ENCODE assay signal across 21 cellular contexts in genomic region chr6:34950849-34951248, GRCh38.
DNase-seq lines count a peak whose midpoint lies in the region; ATAC-seq and TF ChIP-seq lines count a peak whose summit lies in the region.
"Had no signal": no experiment of that assay in that cellular context is flagged by ENCODE, and none has a peak within 500 bp of the region (broad histone marks: within the 10 kb centered on the region; RNA-seq: fewer than 3 reads in every experiment).

No MANE protein-coding gene starts in this region.

- no peak overlapping the region for H3K9ac ChIP-seq in PC-3 (ENCODE audit: low read length)
- H3K9ac ChIP-seq: SK-N-SH had no signal

- H4K20me1 ChIP-seq in PC-3 (ENCODE audit: low read length) = no peaks in the 10 kb centered on the region

- no peak for TF ChIP-seq CTCF in type B pancreatic cell (conservative IDR thresholded peaks at IDR 0.05)
- TF ChIP-seq CTCF in PC-3 (conservative IDR thresholded peaks at IDR 0.05; ENCODE audit: low read depth, low read length) = no peak

- BruUV-seq in PC-3 (replicated peaks; lab: Mats Ljungman, UMichigan) = no TSS peak

- H3K4me3 ChIP-seq in SJCRH30 = no peak overlapping the region
- no peak overlapping the region for H3K4me3 ChIP-seq in PC-3 (ENCODE audit: low read length)

- intact Hi-C loops in PC-3 (cut with micrococcal nuclease) (loop anchor here (5.0 kb wide), 1 partner anchor 39 kb away; no protein-coding TSS in a partner anchor), posterior cingulate gyrus (cut with DNase I) (no loop called here)

- H3K4me3 Mint-ChIP-seq in memory B cell (no peak overlapping the region), type B pancreatic cell (peak overlapping the region; percentile 58)
- H3K4me3 Mint-ChIP-seq: H9 had no signal

- no peaks in the 10 kb centered on the region for H3K27me3 Mint-ChIP-seq in memory B cell
- no peaks in the 10 kb centered on the region for H3K27me3 Mint-ChIP-seq in type B pancreatic cell

- no peaks in the 10 kb centered on the region for H3K9me2 ChIP-seq in PC-3 (replicated peaks; ENCODE audit: low read length)
- H3K9me2 ChIP-seq: SK-N-SH had no signal

- H3K36me3 ChIP-seq in SJCRH30 (no peaks in the 10 kb centered on the region), PC-3 (ENCODE audit: low read depth, low read length) (no peaks in the 10 kb centered on the region)

- CTCF ChIA-PET in PC-3 (lab: Charles Lee) = no interaction called here

- H3K9me3 Mint-ChIP-seq in memory B cell = no peaks in the 10 kb centered on the region
- H3K9me3 Mint-ChIP-seq in type B pancreatic cell = peaks cover 4% of the 10 kb centered on the region
- H3K9me3 Mint-ChIP-seq: H9 had no signal

- ATAC-seq in memory B cell (ENCODE audit: low read depth) = no peak
- no peak for ATAC-seq in PC-3
- ATAC-seq: Panc1 had no signal

- no peaks in the 10 kb centered on the region for H3F3A ChIP-seq in PC-3 (ENCODE audit: low read length, unreplicated experiment)

- H3K36me3 Mint-ChIP-seq in memory B cell (peaks cover 3% of the 10 kb centered on the region), type B pancreatic cell (peaks cover 7% of the 10 kb centered on the region)

- H3K4me1 Mint-ChIP-seq in memory B cell = peaks cover 11% of the 10 kb centered on the region
- H3K4me1 Mint-ChIP-seq in type B pancreatic cell (ENCODE audit: unreplicated experiment) = peaks cover 33% of the 10 kb centered on the region

- POLR2A ChIA-PET in PC-3 (lab: Charles Lee; ENCODE audit: unreplicated experiment) = no interaction called here

- no peak overlapping the region for H3K4me2 ChIP-seq in PC-3 (ENCODE audit: low read length)
- H3K4me2 ChIP-seq: SK-N-SH had no signal

- peaks cover 5% of the 10 kb centered on the region for H3K4me1 ChIP-seq in SJCRH30
- peaks cover 21% of the 10 kb centered on the region for H3K4me1 ChIP-seq in PC-3 (ENCODE audit: insufficient read depth, low read length)

- H3K27ac Mint-ChIP-seq in memory B cell = peak overlapping the region; percentile 19
- peak overlapping the region; percentile 96 for H3K27ac Mint-ChIP-seq in type B pancreatic cell

- H3K27me3 ChIP-seq in SJCRH30 = no peaks in the 10 kb centered on the region
- no peaks in the 10 kb centered on the region for H3K27me3 ChIP-seq in PC-3 (ENCODE audit: low read length)

- H3K79me2 ChIP-seq in PC-3 (ENCODE audit: low read length) = peaks cover 34% of the 10 kb centered on the region; the same call in 1 of the 2 replicates

- no peak overlapping the region for H2AFZ ChIP-seq in PC-3 (ENCODE audit: low read length)

- H3K27ac ChIP-seq in SJCRH30 (peak overlapping the region; percentile 54; the same call in 1 of the 2 replicates), PC-3 (ENCODE audit: low read length) (no peak overlapping the region)
- H3K27ac ChIP-seq: RWPE1 had no signal

- H3K9me3 ChIP-seq in SJCRH30 (replicated peaks) = no peaks in the 10 kb centered on the region
- no peaks in the 10 kb centered on the region for H3K9me3 ChIP-seq in PC-3 (ENCODE audit: low read length)
- H3K9me3 ChIP-seq: SK-N-SH had no signal

- DNase-seq in SHP77 (lab: John Stamatoyannopoulos, UW) = peak; percentile 11 to 28
- no peak for DNase-seq in SHP77 treated with DMSO at 0.1 percent for 48 hours (lab: John Stamatoyannopoulos, UW)
- DNase-seq in SJCRH30 = peak; percentile 17 to 53
- no peak for DNase-seq in memory B cell (ENCODE audit: low spot score in 2 of 2)
- DNase-seq in type B pancreatic cell (ENCODE audit: extremely low spot score, unreplicated experiment) = no peak
- no peak for DNase-seq in PC-3
- no peak for DNase-seq in posterior cingulate gyrus
- DNase-seq in SKM-1 treated with dmso at 0.1 percent for 144 hours (lab: John Stamatoyannopoulos, UW; ENCODE audit: unreplicated experiment) = no peak
- DNase-seq: 8988T, H9, Karpas-422, NCI-H1105, NCI-H146, NCI-H1930, NCI-H2107, NCI-H446 treated with DMSO at 0.1 percent for 48 hours, NCI-H526 treated with DMSO at 0.1 percent for 48 hours, SIG-M5, SK-N-SH had no signal

Comparison
In these comparisons a context has a peak if more than half of its experiments do, and no peak if none do; other contexts are left out.
1. DNase-seq: peak in SHP77 (2 of 2) and SJCRH30 (2 of 2); none in SHP77 treated with DMSO at 0.1 percent for 48 hours (single experiment), memory B cell (0 of 2), type B pancreatic cell (single experiment), PC-3 (single experiment), posterior cingulate gyrus (0 of 10) and SKM-1 treated with dmso at 0.1 percent for 144 hours (single experiment).